20 cellular contexts compared by ENCODE assay signal in genomic region chr20:35395728-35396127, GRCh38. TPM values are rescaled to one million over a fixed set of nuclear protein-coding genes. Genes with fewer than 3 reads are reported as not detected.
A peak's percentile ranks its signal among the peaks of the same experiment; 100 is the strongest.
DNase-seq lines count a peak whose midpoint lies in the region; ATAC-seq, FAIRE-seq and TF ChIP-seq lines count a peak whose summit lies in the region.
"Had no signal": no experiment of that assay in that cellular context is flagged by ENCODE, and none has a peak within 500 bp of the region (broad histone marks: within the 10 kb centered on the region; RNA-seq: fewer than 3 reads in every experiment).

No MANE protein-coding gene starts in this region.

- intact Hi-C loops in left ventricle myocardium superior (cut with micrococcal nuclease) = no loop called here

- no peak for FAIRE-seq in H54 (lab: Jason Lieb, UNC)
- FAIRE-seq: GM12891, islet of Langerhans had no signal

- TF ChIP-seq POLR2A in H54 (IDR thresholded peaks at IDR 0.05; ENCODE audit: low read depth, low read length) = no peak

- peak; percentile 60 for ATAC-seq in left ventricle myocardium superior
- ATAC-seq: gastroesophageal sphincter had no signal

- DNase-seq in ACHN = peak; percentile 21
- peak; percentile 13 for DNase-seq in H54 (ENCODE audit: insufficient read length, low spot score)
- DNase-seq in astrocyte of the hippocampus (ENCODE audit: low read depth, low spot score) = peak; percentile 85
- DNase-seq in left ventricle myocardium superior = no peak
- DNase-seq in activated CD4-positive, alpha-beta T cell treated with anti-CD3 and anti-CD28 coated beads for 48 hours = no peak
- DNase-seq in RKO (ENCODE audit: low spot score) = no peak
- DNase-seq in NCI-H1417 (lab: John Stamatoyannopoulos, UW) = no peak
- no peak for DNase-seq in SKM-1 (lab: John Stamatoyannopoulos, UW; ENCODE audit: unreplicated experiment)
- DNase-seq: activated CD8-positive, alpha-beta memory T cell treated with anti-CD3 and anti-CD28 coated beads, Interleukin-2, amount 50 U/mL, for 4 hours; AML-193; DMS79 treated with DMSO at 0.1 percent for 48 hours; effector CD4-positive, alpha-beta T cell; NCI-H1417 treated with DMSO at 0.1 percent for 48 hours; OCI-M1; ovary; SW 1271 had no signal

- in situ Hi-C loops in ACHN (cut with HindIII; ENCODE audit: low pct_ligation_motif_present, low pct_unique_long_range_greater_than_20kb, low sequenced_read_pairs) = no loop called here

RNA-seq across cellular contexts. Expression of gene UQCC1, which starts 16.0 kb away (rescaled TPM):
- total RNA-seq in left ventricle myocardium superior = 153 TPM

RNA-seq across cellular contexts. Expression of gene GDF5, which starts 42.3 kb away (rescaled TPM):
- 0.12 TPM for total RNA-seq in left ventricle myocardium superior
- total RNA-seq: mononuclear cell had no signal

RNA-seq across cellular contexts. Expression of gene CEP250, which starts 59.7 kb away (rescaled TPM):
- total RNA-seq in left ventricle myocardium superior = 17.7 TPM

Comparison
In these comparisons a context has a peak if more than half of its experiments do, and no peak if none do; other contexts are left out.
1. DNase-seq: peak in ACHN (single experiment), H54 (single experiment) and astrocyte of the hippocampus (single experiment); none in left ventricle myocardium superior (single experiment), activated CD4-positive, alpha-beta T cell treated with anti-CD3 and anti-CD28 coated beads for 48 hours (single experiment), RKO (single experiment), NCI-H1417 (0 of 3) and SKM-1 (single experiment).